In genomic region chr2:45237850-45238542, GRCh38 we compare ENCODE assay signal across 9 cellular contexts.
DNase-seq lines count a peak whose midpoint lies in the region; ATAC-seq and TF ChIP-seq lines count a peak whose summit lies in the region.
"Had no signal": no experiment of that assay in that cellular context is flagged by ENCODE, and none has a peak within 500 bp of the region (broad histone marks: within the 10 kb centered on the region; RNA-seq: fewer than 3 reads in every experiment).

No MANE protein-coding gene starts in this region.

- POLR2A ChIA-PET in OCI-LY7 (lab: Charles Lee) = interaction anchor here (0.6 kb wide), 1 partner anchor 1465 kb away, joined by 4 read pairs; no protein-coding TSS in a partner anchor

- peak overlapping the region; percentile 23; the same call in 1 of the 2 replicates for H2AFZ ChIP-seq in OCI-LY7 (ENCODE audit: low read length)

- BruUV-seq in OCI-LY7 (replicated peaks; lab: Mats Ljungman, UMichigan) = no TSS peak

- TF ChIP-seq CTCF in OCI-LY7 (conservative IDR thresholded peaks at IDR 0.05; ENCODE audit: low read length) (0 out of 2 replicates have a peak, but pooled peaks have one; percentile 14), fibroblast of mammary gland (conservative IDR thresholded peaks at IDR 0.05; ENCODE audit: control insufficient read depth, insufficient read depth, low read depth, low read length) (peak; percentile 51)

- no peak for ATAC-seq in GM18511 (IDR thresholded peaks at IDR 0.05; ENCODE audit: unreplicated experiment)

- intact Hi-C loops in OCI-LY7 (cut with micrococcal nuclease; ENCODE audit: unreplicated experiment) = no loop called here

- H3K27ac ChIP-seq in OCI-LY7 (ENCODE audit: low read depth, low read length, poor library complexity, severe bottlenecking) = no peak overlapping the region
- H3K27ac ChIP-seq: lower lobe of right lung had no signal

- H3K9me3 ChIP-seq in OCI-LY7 (ENCODE audit: low read length) = no peaks in the 10 kb centered on the region
- H3K9me3 ChIP-seq: lower lobe of right lung had no signal

- no peaks in the 10 kb centered on the region for H3K79me2 ChIP-seq in OCI-LY7 (ENCODE audit: insufficient read depth, low read depth, low read length)

- no peak overlapping the region for H3K4me3 ChIP-seq in OCI-LY7 (ENCODE audit: low read depth, low read length, poor library complexity, severe bottlenecking)
- no peak overlapping the region for H3K4me3 ChIP-seq in fibroblast of mammary gland (ENCODE audit: control insufficient read depth, low read depth, low read length)
- H3K4me3 ChIP-seq: lower lobe of right lung had no signal

- no peaks in the 10 kb centered on the region for H4K20me1 ChIP-seq in OCI-LY7 (ENCODE audit: insufficient read depth, low read length)

- H3K36me3 ChIP-seq in OCI-LY7 (ENCODE audit: insufficient read depth, low read length) = no peaks in the 10 kb centered on the region
- H3K36me3 ChIP-seq: lower lobe of right lung had no signal

- no peak overlapping the region for H3K4me2 ChIP-seq in OCI-LY7 (ENCODE audit: low read length)

- peaks cover 12% of the 10 kb centered on the region for H3K4me1 ChIP-seq in OCI-LY7 (ENCODE audit: insufficient read depth, low read length, poor library complexity, severe bottlenecking)
- H3K4me1 ChIP-seq: lower lobe of right lung had no signal

- CTCF ChIA-PET in OCI-LY7 (lab: Charles Lee; ENCODE audit: unreplicated experiment) = no interaction called here

- peak; percentile 27 to 40 for DNase-seq in activated CD4-positive, alpha-beta T cell treated with anti-CD3 and anti-CD28 coated beads, Interleukin-2, amount 50 U/mL, for 48 hours
- no peak for DNase-seq in activated CD4-positive, alpha-beta T cell treated with anti-CD3 and anti-CD28 coated beads for 1 hour
- DNase-seq in OCI-LY7 (ENCODE audit: low spot score) = no peak
- peak; percentile 99 for DNase-seq in fibroblast of mammary gland (ENCODE audit: low read depth)
- DNase-seq in stimulated activated CD8-positive, alpha-beta memory T cell treated with anti-CD3 and anti-CD28 coated beads, Interleukin-4, amount 100 ng/mL, for 48 hours = peak; percentile 35
- DNase-seq in NCI-H128 (lab: John Stamatoyannopoulos, UW; ENCODE audit: unreplicated experiment) = no peak
- no peak for DNase-seq in NCI-H524 treated with DMSO at 0.1 percent for 48 hours (lab: John Stamatoyannopoulos, UW)
- DNase-seq: lower lobe of right lung had no signal

- no peaks in the 10 kb centered on the region for H3K9me2 ChIP-seq in OCI-LY7 (ENCODE audit: insufficient read depth, low read length)

Comparison
In these comparisons a context has a peak if more than half of its experiments do, and no peak if none do; other contexts are left out.
1. DNase-seq: peak in activated CD4-positive, alpha-beta T cell treated with anti-CD3 and anti-CD28 coated beads, Interleukin-2, amount 50 U/mL, for 48 hours (2 of 2), fibroblast of mammary gland (single experiment) and stimulated activated CD8-positive, alpha-beta memory T cell treated with anti-CD3 and anti-CD28 coated beads, Interleukin-4, amount 100 ng/mL, for 48 hours (single experiment); none in activated CD4-positive, alpha-beta T cell treated with anti-CD3 and anti-CD28 coated beads for 1 hour (single experiment), OCI-LY7 (single experiment), NCI-H128 (single experiment) and NCI-H524 treated with DMSO at 0.1 percent for 48 hours (single experiment).